In the genomic region with DNA sequence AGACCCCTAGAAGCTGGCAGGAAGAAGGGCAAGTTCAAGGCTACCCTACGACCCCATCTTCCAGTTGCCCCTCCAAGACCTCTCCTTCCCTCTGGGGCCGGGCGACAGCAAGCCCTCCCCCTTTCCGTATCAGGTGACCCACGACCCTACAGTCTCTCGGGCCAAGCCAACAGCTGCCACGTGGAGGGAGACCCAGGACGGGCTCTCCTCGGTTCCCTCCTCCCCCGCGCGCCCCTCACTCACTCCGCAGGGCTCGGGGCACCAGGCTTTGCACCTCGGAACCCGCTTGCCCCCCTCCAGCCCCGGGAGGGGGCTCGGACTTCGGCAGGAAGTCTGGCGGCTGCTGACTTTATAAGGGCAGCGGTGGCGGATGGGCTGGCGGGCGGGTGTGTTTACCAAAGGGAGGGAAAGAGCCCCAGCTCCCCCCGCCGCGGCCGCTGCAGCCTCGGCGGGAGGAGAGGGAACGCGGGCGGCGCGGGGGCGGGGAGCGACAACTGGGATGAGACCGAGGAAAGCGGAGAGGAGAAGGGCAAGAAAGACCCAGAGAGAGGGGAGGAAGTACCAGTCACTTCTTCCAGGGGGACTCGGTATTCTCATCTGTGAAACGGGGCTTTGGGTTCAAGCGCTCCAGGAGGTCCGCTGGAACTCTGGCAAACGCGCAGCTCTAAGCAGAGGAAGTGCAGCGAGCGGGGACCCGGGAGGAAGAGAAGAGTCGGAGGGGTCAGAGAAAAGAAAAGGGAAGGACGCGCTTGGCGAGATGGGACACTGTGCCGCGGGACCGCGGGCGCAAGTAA, we compare ENCODE assay signal across 8 cellular contexts. TPM values are rescaled to one million over a fixed set of nuclear protein-coding genes. Genes with fewer than 3 reads are reported as not detected.
DNase-seq lines count a peak whose midpoint lies in the region; ATAC-seq and TF ChIP-seq lines count a peak whose summit lies in the region.

No MANE protein-coding gene starts in this region.

- H3K27me3 Mint-ChIP-seq in WTC11 (ENCODE audit: low read depth) = peaks cover 22% of the 10 kb centered on the region
- H3K27me3 Mint-ChIP-seq in dendritic cell treated with granulocyte-macrophage colony-stimulating factor and Interleukin-4, amounts not matched to agents 40 ng/mL and 50 ng/mL, for 4 days = peaks cover 19% of the 10 kb centered on the region

- H3K9me2 ChIP-seq in Karpas-422 (replicated peaks; ENCODE audit: insufficient read depth, low read length) = no peaks in the 10 kb centered on the region

- H3K4me1 Mint-ChIP-seq in WTC11 = peaks cover 20% of the 10 kb centered on the region
- peaks cover 35% of the 10 kb centered on the region for H3K4me1 Mint-ChIP-seq in dendritic cell treated with granulocyte-macrophage colony-stimulating factor and Interleukin-4, amounts not matched to agents 40 ng/mL and 50 ng/mL, for 4 days (ENCODE audit: low read depth)

- CTCF ChIA-PET in WTC11 (lab: Charles Lee) = interaction anchor here (1.3 to 6.9 kb wide), 14 partner anchors 12 to 169 kb away, joined by 3 to 147 read pairs (median 8); partner anchors contain the start of genes RTN4RL2, TIMM10 and UBE2L6

- H3K4me2 ChIP-seq in Karpas-422 (ENCODE audit: low read depth, low read length, poor library complexity, severe bottlenecking) = peak overlapping the region; percentile 91

- no peaks in the 10 kb centered on the region for H3K9me3 Mint-ChIP-seq in WTC11
- no peaks in the 10 kb centered on the region for H3K9me3 Mint-ChIP-seq in dendritic cell treated with granulocyte-macrophage colony-stimulating factor and Interleukin-4, amounts not matched to agents 40 ng/mL and 50 ng/mL, for 4 days

- H2AFZ ChIP-seq in Karpas-422 (ENCODE audit: low read length) = peak overlapping the region; percentile 69; the same call in 1 of the 2 replicates

- H3K36me3 ChIP-seq in Karpas-422 (ENCODE audit: insufficient read depth, low read length) = no peaks in the 10 kb centered on the region; the same call in none of the 2 replicates

- POLR2A ChIA-PET in WTC11 (lab: Charles Lee) = interaction anchor here (0.8 to 3.9 kb wide), 7 partner anchors 11 to 125 kb away, joined by 3 to 37 read pairs (median 4); no protein-coding TSS in a partner anchor

- peak overlapping the region; percentile 95 for H3K27ac ChIP-seq in Karpas-422 (ENCODE audit: low read length)

- no peak overlapping the region for H3K27ac Mint-ChIP-seq in WTC11
- H3K27ac Mint-ChIP-seq in dendritic cell treated with granulocyte-macrophage colony-stimulating factor and Interleukin-4, amounts not matched to agents 40 ng/mL and 50 ng/mL, for 4 days = peak overlapping the region; percentile 77

- H3K79me2 ChIP-seq in Karpas-422 (ENCODE audit: low read length) = peaks cover 49% of the 10 kb centered on the region

- peaks cover 41% of the 10 kb centered on the region for H3K4me1 ChIP-seq in Karpas-422 (ENCODE audit: low read length)

- no peaks in the 10 kb centered on the region for H3K36me3 Mint-ChIP-seq in WTC11
- peaks cover 14% of the 10 kb centered on the region for H3K36me3 Mint-ChIP-seq in dendritic cell treated with granulocyte-macrophage colony-stimulating factor and Interleukin-4, amounts not matched to agents 40 ng/mL and 50 ng/mL, for 4 days (ENCODE audit: low read depth)

- H4K20me1 ChIP-seq in Karpas-422 (ENCODE audit: insufficient read depth, low read depth, low read length) = no peaks in the 10 kb centered on the region; the same call in 1 of the 2 replicates

- peak; percentile 57 for DNase-seq in ELF-1 (ENCODE audit: low read depth, low spot score)
- DNase-seq in Karpas-422 = peak; percentile 77
- peak; percentile 56 for DNase-seq in WTC11 (ENCODE audit: low spot score)
- peak; percentile 24 to 56 for DNase-seq in lung microvascular endothelial cell (ENCODE audit: low read depth in 2 of 2)
- DNase-seq in stimulated activated CD8-positive, alpha-beta memory T cell treated with anti-CD3 and anti-CD28 coated beads, Interleukin-4, amount 100 ng/mL, for 24 hours (ENCODE audit: low read depth) = peak; percentile 37
- DNase-seq in NCI-H1436 (lab: John Stamatoyannopoulos, UW) = no peak

- no peaks in the 10 kb centered on the region for H3K27me3 ChIP-seq in Karpas-422 (ENCODE audit: low read length)

- no peak for TF ChIP-seq CTCF in WTC11 (IDR thresholded peaks at IDR 0.05)

- intact Hi-C loops in dendritic cell treated with granulocyte-macrophage colony-stimulating factor and Interleukin-4, amounts not matched to agents 40 ng/mL and 50 ng/mL, for 4 days (cut with micrococcal nuclease) = no loop called here

- no peaks in the 10 kb centered on the region for H3K9me3 ChIP-seq in Karpas-422 (ENCODE audit: low read length)

- ATAC-seq in GM21529 (IDR thresholded peaks at IDR 0.05; ENCODE audit: unreplicated experiment) (peak; percentile 42), WTC11 (peak; percentile 71)

- peak overlapping the region; percentile 93 for H3K4me3 Mint-ChIP-seq in WTC11
- peak overlapping the region; percentile 99 for H3K4me3 Mint-ChIP-seq in dendritic cell treated with granulocyte-macrophage colony-stimulating factor and Interleukin-4, amounts not matched to agents 40 ng/mL and 50 ng/mL, for 4 days

- peak overlapping the region; percentile 97 for H3K4me3 ChIP-seq in Karpas-422 (ENCODE audit: low read length)

- H3K9ac ChIP-seq in Karpas-422 (ENCODE audit: low read length) = peak overlapping the region; percentile 99

TF ChIP-seq in WTC11, 78 proteins besides CTCF, POLR2A, EP300 and RAD21 (continues in another document):
- no peak for TF ChIP-seq ESRRA (CRISPR knock-in tag; IDR thresholded peaks at IDR 0.05; ENCODE audit: borderline replicate concordance)
- TF ChIP-seq GTF2I (CRISPR knock-in tag; conservative IDR thresholded peaks at IDR 0.05) = peak; percentile 94
- peak; percentile 81 for TF ChIP-seq USF1 (CRISPR knock-in tag; IDR thresholded peaks at IDR 0.05)
- TF ChIP-seq TEAD1 (CRISPR knock-in tag; IDR thresholded peaks at IDR 0.05) = no peak
- peak; percentile 53; the same call in 1 of the 2 replicates for TF ChIP-seq MYBL2 (CRISPR knock-in tag; IDR thresholded peaks at IDR 0.05)
- TF ChIP-seq ZBTB21 (CRISPR knock-in tag; IDR thresholded peaks at IDR 0.05; ENCODE audit: borderline replicate concordance) = 0 out of 2 replicates have a peak, but pooled peaks have one; percentile 12
- TF ChIP-seq FOXK1 (CRISPR knock-in tag; IDR thresholded peaks at IDR 0.05) = 0 out of 2 replicates have a peak, but pooled peaks have one; percentile 39
- peak; percentile 84 for TF ChIP-seq MAX (CRISPR knock-in tag; IDR thresholded peaks at IDR 0.05)
- TF ChIP-seq USF2 (CRISPR knock-in tag; IDR thresholded peaks at IDR 0.05) = peak; percentile 82
- 0 out of 2 replicates have a peak, but pooled peaks have one; percentile 48 for TF ChIP-seq E2F5 (CRISPR knock-in tag; IDR thresholded peaks at IDR 0.05)

RNA-seq across cellular contexts. Expression of gene SLC43A1, which starts 0.8 kb away (rescaled TPM):
- 238 and 244 TPM in 2 replicates for total RNA-seq in Karpas-422 (2014; rRNA removed; shearing (Covaris generic); ENCODE audit: low replicate concordance)
- total RNA-seq in WTC11 (2021) = 20.5 to 27.1 TPM (median 21.5 TPM) in 3 replicates
- total RNA-seq in lung microvascular endothelial cell = 9.6 and 16.9 TPM in 2 replicates

RNA-seq across cellular contexts. Expression of gene TIMM10, which starts 15.8 kb away (rescaled TPM):
- 48.0 and 49.8 TPM in 2 replicates for total RNA-seq in Karpas-422 (2014; rRNA removed; shearing (Covaris generic); ENCODE audit: low replicate concordance)
- total RNA-seq in WTC11 (2021) (63.5 to 92.8 TPM (median 68.4 TPM) in 3 replicates), lung microvascular endothelial cell (42.5 and 55.8 TPM in 2 replicates)

RNA-seq across cellular contexts. Expression of gene SMTNL1, which starts 22.7 kb away (rescaled TPM):
- total RNA-seq in Karpas-422 (2014; rRNA removed; shearing (Covaris generic); ENCODE audit: low replicate concordance) = not detected in 2 replicates
- total RNA-seq in WTC11 (2021) (0.26 to 0.39 TPM (median 0.34 TPM) in 3 replicates), lung microvascular endothelial cell (not detected in 2 replicates)

RNA-seq across cellular contexts. Expression of gene UBE2L6, which starts 52.7 kb away (rescaled TPM):
- 123 and 129 TPM in 2 replicates for total RNA-seq in Karpas-422 (2014; rRNA removed; shearing (Covaris generic); ENCODE audit: low replicate concordance)
- 38.8 to 48.5 TPM (median 47.4 TPM) in 3 replicates for total RNA-seq in WTC11 (2021)
- 29.2 and 44.8 TPM in 2 replicates for total RNA-seq in lung microvascular endothelial cell

RNA-seq across cellular contexts. Expression of gene RTN4RL2, which starts 54.4 kb away (rescaled TPM):
- total RNA-seq in Karpas-422 (2014; rRNA removed; shearing (Covaris generic); ENCODE audit: low replicate concordance) = 0.07 TPM in 1 of 2 replicates, not detected in the other
- total RNA-seq in WTC11 (2021) (13.8 to 15.5 TPM (median 14.3 TPM) in 3 replicates), lung microvascular endothelial cell (under 0.01 and 0.20 TPM in 2 replicates)
